ENCODE assay signal across 16 cellular contexts in the genomic region with DNA sequence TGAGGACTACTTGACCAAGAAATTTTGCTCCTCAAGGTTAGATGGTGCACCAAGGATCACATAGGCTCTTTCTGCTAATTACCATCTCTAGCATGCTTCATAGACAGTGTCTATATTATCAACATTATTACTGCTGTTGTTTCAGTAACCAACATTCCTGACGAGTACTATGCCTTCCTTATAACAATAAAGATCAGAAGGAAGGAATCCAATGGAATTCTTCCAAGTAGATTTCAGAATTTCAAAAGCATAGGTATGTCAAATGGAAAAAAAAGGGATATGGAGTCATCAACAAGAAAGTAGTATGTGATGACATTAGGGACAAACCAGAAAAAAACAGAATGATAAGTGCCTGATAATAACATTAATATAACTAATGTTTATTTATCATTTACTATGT. TPM values are rescaled to one million over a fixed set of nuclear protein-coding genes. Genes with fewer than 3 reads are reported as not detected.
DNase-seq lines count a peak whose midpoint lies in the region; ATAC-seq, FAIRE-seq and TF ChIP-seq lines count a peak whose summit lies in the region.
"Had no signal": no experiment of that assay in that cellular context is flagged by ENCODE, and none has a peak within 500 bp of the region (broad histone marks: within the 10 kb centered on the region; RNA-seq: fewer than 3 reads in every experiment).

No MANE protein-coding gene starts in this region.

- H3K27me3 Mint-ChIP-seq in chondrocyte (ENCODE audit: low read depth) = peaks cover 5% of the 10 kb centered on the region

- no peak overlapping the region for H3K4me3 Mint-ChIP-seq in chondrocyte (ENCODE audit: unreplicated experiment)
- H3K4me3 Mint-ChIP-seq: CD4-positive, alpha-beta T cell; IgD-negative memory B cell had no signal

- peaks cover 11% of the 10 kb centered on the region for H3K9me3 Mint-ChIP-seq in chondrocyte (ENCODE audit: low read depth)

- TF ChIP-seq CTCF in D721Med (IDR thresholded peaks at IDR 0.05; ENCODE audit: insufficient read depth, missing control alignments) (no peak), cardiac fibroblast (IDR thresholded peaks at IDR 0.05; ENCODE audit: low read depth, low read length) (no peak), chondrocyte (IDR thresholded peaks at IDR 0.05) (no peak)

- H3K36me3 Mint-ChIP-seq in chondrocyte (ENCODE audit: low read depth) = no peaks in the 10 kb centered on the region

- DNase-seq in D721Med (ENCODE audit: insufficient read length, low spot score) (no peak), HS-5 (ENCODE audit: low read depth) (peak; percentile 5), cardiac fibroblast (ENCODE audit: low read depth in 2 of 2) (peak; percentile 15 to 23), kidney glomerular epithelial cell (lab: John Stamatoyannopoulos, UW) (peak; percentile 10), sciatic nerve (ENCODE audit: low spot score) (no peak), NCI-H1930 (lab: John Stamatoyannopoulos, UW) (no peak), NCI-H128 (lab: John Stamatoyannopoulos, UW; ENCODE audit: unreplicated experiment) (no peak), chondrocyte (ENCODE audit: low spot score) (no peak)
- DNase-seq: CD4-positive, alpha-beta T cell; H7; NCI-H1417 treated with DMSO at 0.1 percent for 48 hours; NCI-H2081; NCI-H526; SIG-M5 had no signal

- no peak overlapping the region for H3K4me3 ChIP-seq in cardiac fibroblast (replicated peaks in 1 of 2; ENCODE audit: low read depth in 2 of 2, low read length in 2 of 2)

- no peaks in the 10 kb centered on the region for H3K4me1 Mint-ChIP-seq in chondrocyte (ENCODE audit: low read depth)
- H3K4me1 Mint-ChIP-seq: IgD-negative memory B cell had no signal

- FAIRE-seq in D721Med (lab: Jason Lieb, UNC) = peak; percentile 67
- FAIRE-seq: A204.1 had no signal

- no peak for ATAC-seq in sciatic nerve

- H3K27ac Mint-ChIP-seq in chondrocyte (ENCODE audit: unreplicated experiment) = no peak overlapping the region
- H3K27ac Mint-ChIP-seq: CD4-positive, alpha-beta T cell; IgD-negative memory B cell had no signal

- intact Hi-C loops in sciatic nerve (cut with DNase I) = no loop called here

RNA-seq across cellular contexts. Expression of gene LPGAT1, which starts 39.6 kb away (rescaled TPM):
- 37.6 TPM for total RNA-seq in sciatic nerve
- total RNA-seq in chondrocyte = 50.7 to 60.1 TPM (median 59.1 TPM) in 3 replicates

Comparison
In these comparisons a context has a peak if more than half of its experiments do, and no peak if none do; other contexts are left out.
1. DNase-seq: peak in HS-5 (single experiment), cardiac fibroblast (2 of 2) and kidney glomerular epithelial cell (single experiment); none in D721Med (single experiment), sciatic nerve (single experiment), NCI-H1930 (0 of 2), NCI-H128 (single experiment) and chondrocyte (single experiment).